In genomic region chr10:78688945-78689935, GRCh38 we compare ENCODE assay signal across 10 cellular contexts.
DNase-seq lines count a peak whose midpoint lies in the region; ATAC-seq and TF ChIP-seq lines count a peak whose summit lies in the region.
"Had no signal": no experiment of that assay in that cellular context is flagged by ENCODE, and none has a peak within 500 bp of the region (broad histone marks: within the 10 kb centered on the region; RNA-seq: fewer than 3 reads in every experiment).

No MANE protein-coding gene starts in this region.

- H3K27me3 ChIP-seq in gastroesophageal sphincter (no peaks in the 10 kb centered on the region), upper lobe of right lung (no peaks in the 10 kb centered on the region)
- H3K27me3 ChIP-seq: adrenal gland had no signal

- ATAC-seq in gastroesophageal sphincter: peak; percentile 81
- ATAC-seq in upper lobe of right lung: no peak
- no peak for ATAC-seq in HG03571 (IDR thresholded peaks at IDR 0.05; ENCODE audit: unreplicated experiment)
- ATAC-seq: HCT116 had no signal

- H3K36me3 ChIP-seq in gastroesophageal sphincter (no peaks in the 10 kb centered on the region), upper lobe of right lung (no peaks in the 10 kb centered on the region)
- H3K36me3 ChIP-seq: adrenal gland had no signal

- H3K4me1 ChIP-seq in gastroesophageal sphincter: peaks cover 0 to 72% (median 15%) of the 10 kb centered on the region in 3 donors
- H3K4me1 ChIP-seq in upper lobe of right lung: peaks cover 7% of the 10 kb centered on the region
- H3K4me1 ChIP-seq: adrenal gland had no signal

- H3K9me3 ChIP-seq in gastroesophageal sphincter: no peaks in the 10 kb centered on the region
- H3K9me3 ChIP-seq in upper lobe of right lung: no peaks in the 10 kb centered on the region
- H3K9me3 ChIP-seq: adrenal gland had no signal

- no peak for TF ChIP-seq EP300 in gastroesophageal sphincter (IDR thresholded peaks at IDR 0.05)

- TF ChIP-seq CTCF in gastroesophageal sphincter (IDR thresholded peaks at IDR 0.05) (peak in 1 of 4 experiments; percentile 9), upper lobe of right lung (IDR thresholded peaks at IDR 0.05) (no peak)

- DNase-seq in DMS79 treated with DMSO at 0.1 percent for 48 hours (lab: John Stamatoyannopoulos, UW) (peak; percentile 87), NCI-H69 (lab: John Stamatoyannopoulos, UW) (peak; percentile 95), putamen (ENCODE audit: low spot score) (peak; percentile 55), KBM-7 (no peak), upper lobe of right lung (no peak)
- no peak for DNase-seq in activated T-cell treated with anti-CD3 and anti-CD28 coated beads, Interleukin-2, amount 50 U/mL, for 48 hours

- no peak for TF ChIP-seq POLR2A in gastroesophageal sphincter (IDR thresholded peaks at IDR 0.05)

- peak overlapping the region; percentile 84 to 89 (median 85) for H3K27ac ChIP-seq in gastroesophageal sphincter
- no peak overlapping the region for H3K27ac ChIP-seq in upper lobe of right lung

- in situ Hi-C loops in KBM-7 (cut with MboI; ENCODE audit: low pct_unique_long_range_greater_than_20kb, low sequenced_read_pairs): no loop called here

- WGBS in gastroesophageal sphincter (ENCODE audit: low coverage in 1 of 2), 2 donors: 14 to 26% methylated on average over 7 to 13 of the region's 15 CpGs

- intact Hi-C loops in upper lobe of right lung (cut with DNase I): no loop called here

- H3K4me3 ChIP-seq in gastroesophageal sphincter (no peak overlapping the region), upper lobe of right lung (no peak overlapping the region)
- H3K4me3 ChIP-seq: adrenal gland had no signal

Comparison
In these comparisons a context has a peak if more than half of its experiments do, and no peak if none do; other contexts are left out.
1. DNase-seq: peak in DMS79 treated with DMSO at 0.1 percent for 48 hours (single experiment), NCI-H69 (single experiment) and putamen (single experiment); none in activated T-cell treated with anti-CD3 and anti-CD28 coated beads, Interleukin-2, amount 50 U/mL, for 48 hours (0 of 2), KBM-7 (single experiment) and upper lobe of right lung (single experiment).